1 cellular context compared by ENCODE assay signal in the genomic region with DNA sequence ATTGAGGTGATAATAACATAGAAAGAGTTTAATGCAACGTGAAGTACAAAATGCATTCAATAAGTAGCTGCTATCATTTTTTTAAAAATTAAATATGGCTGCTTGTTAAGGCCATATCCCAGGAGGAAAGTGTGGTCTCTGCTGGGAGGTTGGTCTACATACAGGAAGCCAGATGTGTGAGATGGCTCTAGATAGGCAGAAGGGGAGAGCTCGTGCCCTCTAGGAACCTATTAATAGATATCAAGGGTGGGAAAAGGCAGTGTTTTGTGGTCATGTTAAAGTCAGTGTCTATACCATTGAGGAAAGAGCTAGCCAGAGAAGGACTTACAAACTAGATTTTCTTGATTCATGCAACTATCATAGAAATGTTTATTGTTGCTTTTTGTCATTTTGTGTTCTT.
TF ChIP-seq lines count a peak whose summit lies in the region.

No MANE protein-coding gene starts in this region.

TF ChIP-seq in SK-N-SH treated with all-trans-retinoic acid at 6 μM for 48 hours, 23 proteins besides CTCF, POLR2A, EP300 and RAD21 (continued from another document):
- TF ChIP-seq TSHZ2 (CRISPR knock-in tag; IDR thresholded peaks at IDR 0.05) (no peak), ZNF70 (CRISPR knock-in tag; IDR thresholded peaks at IDR 0.05) (peak; percentile 86), CSDC2 (CRISPR knock-in tag; IDR thresholded peaks at IDR 0.05) (no peak), TOX (CRISPR knock-in tag; IDR thresholded peaks at IDR 0.05; ENCODE audit: borderline replicate concordance) (no peak), GLIS3 (CRISPR knock-in tag; IDR thresholded peaks at IDR 0.05) (no peak)
